In the genomic region with DNA sequence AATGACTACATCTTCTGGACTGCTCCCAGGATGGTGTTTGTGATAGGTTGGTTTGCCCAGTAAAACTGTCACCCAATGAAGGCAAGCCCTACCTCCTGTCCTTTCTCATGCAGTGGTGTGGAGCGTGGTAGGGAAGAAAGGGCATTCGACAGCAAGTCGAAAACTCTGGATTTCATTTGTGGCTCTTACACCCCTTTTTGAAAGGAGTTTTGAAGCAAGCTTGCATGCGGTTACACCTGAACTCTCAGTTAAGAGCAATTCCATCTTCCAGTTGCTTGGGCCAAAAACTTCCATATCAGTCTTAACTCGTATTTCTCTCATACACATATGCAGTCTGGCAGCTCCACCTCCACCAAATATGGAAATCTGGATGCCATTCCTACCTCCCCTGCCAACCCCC, we compare ENCODE assay signal across 21 cellular contexts. TPM values are rescaled to one million over a fixed set of nuclear protein-coding genes. Genes with fewer than 3 reads are reported as not detected.
A peak's percentile ranks its signal among the peaks of the same experiment; 100 is the strongest.
DNase-seq lines count a peak whose midpoint lies in the region; ATAC-seq, FAIRE-seq and TF ChIP-seq lines count a peak whose summit lies in the region.
"Had no signal": no experiment of that assay in that cellular context is flagged by ENCODE, and none has a peak within 500 bp of the region (broad histone marks: within the 10 kb centered on the region; RNA-seq: fewer than 3 reads in every experiment).

No MANE protein-coding gene starts in this region.

- H2BK5ac ChIP-seq in H1 (ENCODE audit: low read depth, low read length): no peak overlapping the region

- no peaks in the 10 kb centered on the region for H3K36me3 Mint-ChIP-seq in osteocyte (ENCODE audit: unreplicated experiment)
- no peaks in the 10 kb centered on the region for H3K36me3 Mint-ChIP-seq in T-helper 2 cell treated with Interferon-gamma antibody and Interleukin-4, amounts not matched to agents 5 μg/mL and 100 μg/mL, for 36 hours (ENCODE audit: low read depth)
- H3K36me3 Mint-ChIP-seq: CD4-positive, alpha-beta memory T cell had no signal

- TF ChIP-seq CTCF in H1 (IDR thresholded peaks at IDR 0.05; ENCODE audit: control extremely low read depth in 1 of 3, insufficient read depth in 1 of 3, low read depth in 1 of 3, low read length in 3 of 3) (no peak), esophagus muscularis mucosa (IDR thresholded peaks at IDR 0.05) (no peak), osteocyte (IDR thresholded peaks at IDR 0.05) (no peak), SK-N-SH (IDR thresholded peaks at IDR 0.05) (no peak)

- no peaks in the 10 kb centered on the region for H3K23me2 ChIP-seq in H1 (ENCODE audit: low read depth, low read length)

- H4K20me1 ChIP-seq in H1 (replicated peaks in 1 of 2; ENCODE audit: control insufficient read depth in 1 of 2, insufficient read depth in 2 of 2, low read length in 2 of 2): no peaks in the 10 kb centered on the region
- H4K20me1 ChIP-seq in SK-N-SH (ENCODE audit: insufficient read depth): no peaks in the 10 kb centered on the region

- no peak for TF ChIP-seq RAD21 in H1 (IDR thresholded peaks at IDR 0.05 in 1 of 2, conservative IDR thresholded peaks at IDR 0.05 in 1 of 2; ENCODE audit: low read depth in 2 of 2, low read length in 2 of 2)
- no peak for TF ChIP-seq RAD21 in SK-N-SH (IDR thresholded peaks at IDR 0.05; ENCODE audit: low read length)

- H2BK20ac ChIP-seq in H1 (ENCODE audit: low read length): 0 out of 2 replicates have a peak overlapping the region, but pooled peaks have one; percentile 1

- no peak overlapping the region for H3K18ac ChIP-seq in H1 (ENCODE audit: extremely low read depth, low read length)

- H3K27me3 Mint-ChIP-seq in osteocyte (ENCODE audit: unreplicated experiment): peaks cover 9% of the 10 kb centered on the region
- peaks cover 4% of the 10 kb centered on the region for H3K27me3 Mint-ChIP-seq in T-helper 2 cell treated with Interferon-gamma antibody and Interleukin-4, amounts not matched to agents 5 μg/mL and 100 μg/mL, for 36 hours (ENCODE audit: low read depth)

- H3K4me3 ChIP-seq in H1 (ENCODE audit: extremely low read depth in 1 of 4, insufficient read depth in 2 of 4, low read depth in 3 of 4, low read length in 4 of 4): no peak overlapping the region
- no peak overlapping the region for H3K4me3 ChIP-seq in esophagus muscularis mucosa
- no peak overlapping the region for H3K4me3 ChIP-seq in SK-N-SH (ENCODE audit: low read depth in 2 of 2, low read length in 1 of 2)
- H3K4me3 ChIP-seq: GM23248 had no signal

- no peaks in the 10 kb centered on the region for H3K79me1 ChIP-seq in H1 (ENCODE audit: low read depth, low read length)

- H4K8ac ChIP-seq in H1 (ENCODE audit: extremely low read depth, insufficient read depth, low read length): no peak overlapping the region

- H2AFZ ChIP-seq in H1 (ENCODE audit: low read length) (no peak overlapping the region), SK-N-SH (ENCODE audit: low read depth) (no peak overlapping the region)
- H2AFZ ChIP-seq: GM23248 had no signal

- peaks cover 9% of the 10 kb centered on the region for H3K9me3 Mint-ChIP-seq in osteocyte (ENCODE audit: unreplicated experiment)
- no peaks in the 10 kb centered on the region for H3K9me3 Mint-ChIP-seq in T-helper 2 cell treated with Interferon-gamma antibody and Interleukin-4, amounts not matched to agents 5 μg/mL and 100 μg/mL, for 36 hours

- no peak overlapping the region for H2AK5ac ChIP-seq in H1 (ENCODE audit: low read depth, low read length)

- TF ChIP-seq POLR2A in H1 (IDR thresholded peaks at IDR 0.05; ENCODE audit: control extremely low read depth in 1 of 2, low read depth in 2 of 2, low read length in 2 of 2) (no peak), esophagus muscularis mucosa (IDR thresholded peaks at IDR 0.05; ENCODE audit: low read depth) (no peak)

- H3K56ac ChIP-seq in H1 (replicated peaks; ENCODE audit: insufficient read length, low read depth, low read length): no peak overlapping the region

- H3K27ac ChIP-seq in H1 (ENCODE audit: low read depth, low read length): no peak overlapping the region
- no peak overlapping the region for H3K27ac ChIP-seq in esophagus muscularis mucosa (replicated peaks in 1 of 4)
- no peak overlapping the region for H3K27ac ChIP-seq in SK-N-SH (ENCODE audit: low read depth in 2 of 2, low read length in 1 of 2)
- H3K27ac ChIP-seq: GM23248 had no signal

- H3K4me1 ChIP-seq in H1 (replicated peaks in 1 of 4; ENCODE audit: control insufficient read depth in 3 of 4, insufficient read depth in 4 of 4, low read length in 3 of 4) (peaks cover 0 to 5% (median 0%) of the 10 kb centered on the region in 4 experiments; a peak in 2 of 7 replicates), esophagus muscularis mucosa (peaks cover 0 to 8% (median 0%) of the 10 kb centered on the region in 4 donors), SK-N-SH (ENCODE audit: control insufficient read depth in 1 of 2, insufficient read depth in 2 of 2, low read depth in 1 of 2, low read length in 1 of 2) (no peaks in the 10 kb centered on the region)

- H3K4me1 Mint-ChIP-seq in osteocyte (ENCODE audit: unreplicated experiment): no peaks in the 10 kb centered on the region
- H3K4me1 Mint-ChIP-seq in T-helper 2 cell treated with Interferon-gamma antibody and Interleukin-4, amounts not matched to agents 5 μg/mL and 100 μg/mL, for 36 hours (ENCODE audit: low read depth): no peaks in the 10 kb centered on the region

- no peak overlapping the region for H3K9ac ChIP-seq in H1 (replicated peaks in 1 of 4; ENCODE audit: extremely low read depth in 1 of 4, low read depth in 3 of 4, low read length in 3 of 4)
- no peak overlapping the region for H3K9ac ChIP-seq in SK-N-SH
- H3K9ac ChIP-seq: GM23248 had no signal

- no peak for FAIRE-seq in H1 (lab: Jason Lieb, UNC)
- FAIRE-seq: G401.6, GM12892 had no signal

- no peak for DNase-seq in H1 (ENCODE audit: low read depth in 1 of 2, low spot score in 2 of 2)
- peak; percentile 77 for DNase-seq in esophagus muscularis mucosa (ENCODE audit: extremely low spot score)
- peak; percentile 34 for DNase-seq in osteocyte (ENCODE audit: extremely low spot score, unreplicated experiment)
- DNase-seq in SK-N-SH: no peak
- DNase-seq in OCI-M1 (lab: John Stamatoyannopoulos, UW): no peak
- DNase-seq in T-helper 2 cell treated with Interferon-gamma antibody and Interleukin-4, amounts not matched to agents 5 μg/mL and 100 μg/mL, for 36 hours (ENCODE audit: low spot score): no peak
- DNase-seq: C1 segment of cervical spinal cord; Calu3; CD4-positive, alpha-beta memory T cell; COR-L47; DMS53; DMS79 treated with DMSO at 0.1 percent for 48 hours; GM23248; H9 had no signal

- H2BK120ac ChIP-seq in H1 (replicated peaks; ENCODE audit: low read depth, low read length): no peak overlapping the region

- intact Hi-C loops in esophagus muscularis mucosa (cut with DNase I): no loop called here

- H3K27me3 ChIP-seq in H1 (replicated peaks in 1 of 4; ENCODE audit: control insufficient read depth in 3 of 4, extremely low read depth in 1 of 4, insufficient read depth in 3 of 4, low read length in 3 of 4): no peaks in the 10 kb centered on the region
- H3K27me3 ChIP-seq in esophagus muscularis mucosa: no peaks in the 10 kb centered on the region
- H3K27me3 ChIP-seq in SK-N-SH (ENCODE audit: insufficient read depth): peaks cover 24% of the 10 kb centered on the region; the same call in 1 of the 2 replicates

- CTCF ChIA-PET in H1 (lab: Charles Lee; ENCODE audit: partially characterized antibody) (interaction anchor here (0.9 kb wide), 1 partner anchor 9 kb away, joined by 3 read pairs; no protein-coding TSS in a partner anchor), SK-N-SH (lab: Yijun Ruan, JAX) (no interaction called here)

- H3K4me3 Mint-ChIP-seq in osteocyte (ENCODE audit: unreplicated experiment): no peak overlapping the region
- H3K4me3 Mint-ChIP-seq in T-helper 2 cell treated with Interferon-gamma antibody and Interleukin-4, amounts not matched to agents 5 μg/mL and 100 μg/mL, for 36 hours: no peak overlapping the region
- H3K4me3 Mint-ChIP-seq: CD4-positive, alpha-beta memory T cell; H9 had no signal

- H4K5ac ChIP-seq in H1 (ENCODE audit: insufficient read length, low read depth, low read length): no peak overlapping the region

- no peak for TF ChIP-seq EP300 in H1 (IDR thresholded peaks at IDR 0.05; ENCODE audit: borderline replicate concordance in 1 of 2, low read depth in 2 of 2, low read length in 2 of 2)
- no peak for TF ChIP-seq EP300 in esophagus muscularis mucosa (IDR thresholded peaks at IDR 0.05)
- no peak for TF ChIP-seq EP300 in SK-N-SH (IDR thresholded peaks at IDR 0.05; ENCODE audit: borderline replicate concordance in 1 of 2, low read depth in 1 of 2, low read length in 1 of 2)

- ATAC-seq in GM21619 (IDR thresholded peaks at IDR 0.05; ENCODE audit: unreplicated experiment): no peak
- ATAC-seq: HCT116 had no signal

- H3K79me2 ChIP-seq in H1 (ENCODE audit: control insufficient read depth in 1 of 2, insufficient read depth in 2 of 2, low read length in 2 of 2) (no peaks in the 10 kb centered on the region), SK-N-SH (ENCODE audit: insufficient read depth) (no peaks in the 10 kb centered on the region)

- H3K14ac ChIP-seq in H1 (ENCODE audit: insufficient read length): no peak overlapping the region

- no peak overlapping the region for H4K91ac ChIP-seq in H1 (replicated peaks; ENCODE audit: insufficient read length, low read length)

- POLR2A ChIA-PET in H1 (lab: Charles Lee; ENCODE audit: partially characterized antibody): no interaction called here
- POLR2A ChIA-PET in SK-N-SH (lab: Yijun Ruan, JAX): no interaction called here

- no peaks in the 10 kb centered on the region for H3K9me3 ChIP-seq in H1 (ENCODE audit: insufficient read depth in 2 of 2, low read depth in 1 of 2, low read length in 1 of 2)
- no peaks in the 10 kb centered on the region for H3K9me3 ChIP-seq in esophagus muscularis mucosa
- H3K9me3 ChIP-seq in SK-N-SH: no peaks in the 10 kb centered on the region

- no peak overlapping the region for H3K27ac Mint-ChIP-seq in osteocyte (ENCODE audit: unreplicated experiment)
- H3K27ac Mint-ChIP-seq in T-helper 2 cell treated with Interferon-gamma antibody and Interleukin-4, amounts not matched to agents 5 μg/mL and 100 μg/mL, for 36 hours: no peak overlapping the region

- H3K4ac ChIP-seq in H1 (replicated peaks; ENCODE audit: insufficient read length, low read depth, low read length): no peak overlapping the region

- H3F3A ChIP-seq in SK-N-SH (replicated peaks; ENCODE audit: insufficient read depth): no peaks in the 10 kb centered on the region

- H3K36me3 ChIP-seq in H1 (ENCODE audit: control insufficient read depth in 2 of 4, insufficient read depth in 4 of 4, low read length in 3 of 4) (no peaks in the 10 kb centered on the region), esophagus muscularis mucosa (no peaks in the 10 kb centered on the region), SK-N-SH (replicated peaks in 1 of 2; ENCODE audit: control insufficient read depth in 1 of 2, insufficient read depth in 2 of 2, low read length in 1 of 2) (no peaks in the 10 kb centered on the region)

- H2BK15ac ChIP-seq in H1 (ENCODE audit: low read length): no peak overlapping the region; the same call in 1 of the 2 replicates

- H3K23ac ChIP-seq in H1 (ENCODE audit: insufficient read length): no peak overlapping the region

- WGBS in H1 (ENCODE audit: extremely low coverage in 1 of 2, insufficient coverage in 1 of 2, insufficient read length in 1 of 2, insufficient replicate concordance in 2 of 2, low coverage in 1 of 2, low lambda C conversion rate in 2 of 2, missing lambda C conversion rate in 1 of 2), 2 experiments: 88% methylated on average over 5 of the region's 5 CpGs; no CpG with 5 or more reads in 1 of the 2 experiments
- WGBS in esophagus muscularis mucosa: 91% methylated on average over 5 of the region's 5 CpGs
- 10% methylated on average over 5 of the region's 5 CpGs for WGBS in SK-N-SH (ENCODE audit: low lambda C conversion rate)

- H2BK12ac ChIP-seq in H1 (ENCODE audit: low read depth, low read length): no peak overlapping the region; the same call in 1 of the 2 replicates

- 0 out of 2 replicates have a peak, but pooled peaks cover 6% of the 10 kb centered on the region for H3K9me2 ChIP-seq in SK-N-SH

- H3K4me2 ChIP-seq in H1 (ENCODE audit: insufficient read depth in 1 of 2, low read depth in 2 of 2, low read length in 2 of 2) (no peak overlapping the region), SK-N-SH (no peak overlapping the region)

RNA-seq across cellular contexts. Expression of a gene that starts 19.7 kb away (rescaled TPM):
- total RNA-seq in H1 (2021; fragmentation: NEBNext Ultra II Directional; extraction: Animal tissue kit (Norgen Biotek cat#: 25700)): 1.2 and 1.4 TPM in 2 replicates
- polyA plus RNA-seq in H1 (2011; rRNA removed) (0.23 TPM in 1 of 2 replicates, not detected in the other), SK-N-SH (2012; rRNA removed) (not detected in 2 replicates)
- polyA plus RNA-seq in H1 (2011; cell fraction: cytosol; rRNA removed): 0.23 TPM
- polyA plus RNA-seq in H1 (2011; cell fraction: nucleus; rRNA removed): 0.24 TPM
- 0.24 to 0.57 TPM (median 0.31 TPM) in 4 replicates for polyA plus RNA-seq in H1 (2012, experiment 1 of 2)
- polyA plus RNA-seq in H1 (2012, experiment 2 of 2): not detected
- polyA plus RNA-seq in H1 (2013, experiment 1 of 2): 0.75 TPM
- polyA plus RNA-seq in H1 (2013, experiment 2 of 2): 0.75 TPM
- polyA minus RNA-seq in H1 (2011; rRNA and poly(A)+ RNA removed): 0.28 and 1.2 TPM in 2 replicates
- polyA minus RNA-seq in H1 (2011; cell fraction: cytosol; rRNA and poly(A)+ RNA removed): not detected
- polyA minus RNA-seq in H1 (2011; cell fraction: nucleus; rRNA and poly(A)+ RNA removed): 0.40 TPM
- total RNA-seq in esophagus muscularis mucosa (under 1 TPM in 1 of 4 donors, not detected in 3; 0.75 TPM), osteocyte (not detected in 2 replicates)
- not detected in 2 replicates for polyA plus RNA-seq in SK-N-SH (2012; cell fraction: cytosol; rRNA removed)
- polyA plus RNA-seq in SK-N-SH (2012; cell fraction: nucleus; rRNA removed): not detected in 2 replicates
- total RNA-seq: A673; Calu3; CD4-positive, alpha-beta memory T cell; GM23248; H4 had no signal
- polyA plus RNA-seq: BJ; CD4-positive, alpha-beta memory T cell; GM23248 had no signal

Comparison
In these comparisons a context has a peak if more than half of its experiments do, and no peak if none do; other contexts are left out.
1. DNase-seq: peak in esophagus muscularis mucosa (single experiment) and osteocyte (single experiment); none in H1 (0 of 2), SK-N-SH (single experiment), OCI-M1 (single experiment) and T-helper 2 cell treated with Interferon-gamma antibody and Interleukin-4, amounts not matched to agents 5 μg/mL and 100 μg/mL, for 36 hours (single experiment).